ENCODE assay signal across 18 cellular contexts in genomic region chr2:240985881-240986786, GRCh38. TPM values are rescaled to one million over a fixed set of nuclear protein-coding genes. Genes with fewer than 3 reads are reported as not detected.
DNase-seq lines count a peak whose midpoint lies in the region; ATAC-seq, FAIRE-seq and TF ChIP-seq lines count a peak whose summit lies in the region.
"Had no signal": no experiment of that assay in that cellular context is flagged by ENCODE, and none has a peak within 500 bp of the region (broad histone marks: within the 10 kb centered on the region; RNA-seq: fewer than 3 reads in every experiment).

No MANE protein-coding gene starts in this region.

- H3K27ac ChIP-seq in HEK293 (ENCODE audit: extremely low read depth, low read depth, low read length) (peak overlapping the region; percentile 80; the same call in 1 of the 2 replicates), ascending aorta (peak overlapping the region; percentile 55 to 65), HepG2 (ENCODE audit: extremely low read length, insufficient read depth, low read length) (no peak overlapping the region), sigmoid colon (no peak overlapping the region)
- H3K27ac ChIP-seq: testis had no signal

- H2AFZ ChIP-seq in HepG2 (ENCODE audit: low read length): no peak overlapping the region

- peaks cover 4% of the 10 kb centered on the region for H3K4me1 Mint-ChIP-seq in type B pancreatic cell (ENCODE audit: unreplicated experiment)

- H3K27me3 ChIP-seq in ascending aorta (no peaks in the 10 kb centered on the region), HepG2 (ENCODE audit: control insufficient read depth in 1 of 2, insufficient read depth in 2 of 2, low read length in 2 of 2) (peaks cover 14 to 56% of the 10 kb centered on the region in 2 experiments; a peak in 3 of 5 replicates), sigmoid colon (peaks cover 0 to 38% (median 17%) of the 10 kb centered on the region in 3 donors)
- H3K27me3 ChIP-seq: testis had no signal

- peak; percentile 5; the same call in 2 of the 3 replicates for ATAC-seq in HepG2

- H3K9me3 ChIP-seq in HEK293 (ENCODE audit: control insufficient read depth, insufficient read depth, low read depth, low read length) (no peaks in the 10 kb centered on the region), ascending aorta (no peaks in the 10 kb centered on the region), HepG2 (ENCODE audit: low read length) (no peaks in the 10 kb centered on the region), sigmoid colon (peaks cover 0 to 4% (median 2%) of the 10 kb centered on the region in 4 donors)
- H3K9me3 ChIP-seq: testis had no signal

- H3K9me3 Mint-ChIP-seq in type B pancreatic cell: no peaks in the 10 kb centered on the region

- H3K27me3 Mint-ChIP-seq in type B pancreatic cell: peaks cover 12% of the 10 kb centered on the region

- BruUV-seq in HepG2 (replicated peaks; lab: Mats Ljungman, UMichigan): no TSS peak

- peaks cover 16% of the 10 kb centered on the region for H3K4me1 ChIP-seq in HEK293 (ENCODE audit: control insufficient read depth, insufficient read depth, low read length)
- H3K4me1 ChIP-seq in ascending aorta: peaks cover 18 to 44% of the 10 kb centered on the region in 2 donors
- H3K4me1 ChIP-seq in HepG2 (ENCODE audit: insufficient read depth, low read length): peaks cover 44% of the 10 kb centered on the region
- H3K4me1 ChIP-seq in sigmoid colon: peaks cover 0 to 9% (median 3%) of the 10 kb centered on the region in 4 donors

- no peaks in the 10 kb centered on the region for H4K20me1 ChIP-seq in HepG2 (ENCODE audit: insufficient read depth, low read length)

- POLR2A ChIA-PET in HEK293 (lab: Yijun Ruan, JAX) (interaction anchor here (0.5 kb wide), 1 partner anchor 59 kb away, joined by 3 read pairs; no protein-coding TSS in a partner anchor), HepG2 (lab: Yijun Ruan, JAX) (interaction anchor here (1.0 to 2.0 kb wide), 3 partner anchors 20 to 129 kb away, joined by 3 to 6 read pairs (median 5); no protein-coding TSS in a partner anchor)

- H3K79me2 ChIP-seq in HepG2 (ENCODE audit: insufficient read depth, low read length): no peaks in the 10 kb centered on the region

- no peak for FAIRE-seq in HepG2 (lab: Jason Lieb, UNC)

- H3K4me3 Mint-ChIP-seq in type B pancreatic cell: no peak overlapping the region
- H3K4me3 Mint-ChIP-seq: B cell had no signal

- TF ChIP-seq EP300 in HepG2 (IDR thresholded peaks at IDR 0.05; ENCODE audit: low read depth in 2 of 2, low read length in 2 of 2) (no peak), HepG2 (CRISPR knock-in tag; IDR thresholded peaks at IDR 0.05; ENCODE audit: borderline replicate concordance) (no peak), sigmoid colon (IDR thresholded peaks at IDR 0.05) (no peak)

- H3K36me3 Mint-ChIP-seq in type B pancreatic cell: no peaks in the 10 kb centered on the region

- H3K4me3 ChIP-seq in HEK293 (ENCODE audit: low read depth, low read length): no peak overlapping the region
- no peak overlapping the region for H3K4me3 ChIP-seq in ascending aorta
- peak overlapping the region in 1 of 3 experiments; percentile 29; a peak in 1 of 6 replicates for H3K4me3 ChIP-seq in HepG2 (replicated peaks in 1 of 3; ENCODE audit: insufficient read depth in 1 of 3, low read depth in 2 of 3, low read length in 3 of 3)
- no peak overlapping the region for H3K4me3 ChIP-seq in sigmoid colon
- H3K4me3 ChIP-seq: dorsolateral prefrontal cortex, skin epidermis, testis had no signal

- no peaks in the 10 kb centered on the region for H3K36me3 ChIP-seq in HEK293 (ENCODE audit: control insufficient read depth in 2 of 2, insufficient read depth in 1 of 2, low read length in 2 of 2)
- H3K36me3 ChIP-seq in ascending aorta: no peaks in the 10 kb centered on the region
- no peaks in the 10 kb centered on the region for H3K36me3 ChIP-seq in HepG2 (replicated peaks in 1 of 2; ENCODE audit: control insufficient read depth in 1 of 2, insufficient read depth in 2 of 2, low read length in 2 of 2)
- no peaks in the 10 kb centered on the region for H3K36me3 ChIP-seq in sigmoid colon

- in situ Hi-C loops in HepG2 (cut with HindIII; ENCODE audit: extremely low pct_ligation_motif_present, low pct_unique_long_range_greater_than_20kb): loop anchor here (5.0 kb wide), 1 partner anchor 69 kb away; no protein-coding TSS in a partner anchor

- TF ChIP-seq POLR2A in HepG2 (IDR thresholded peaks at IDR 0.05; ENCODE audit: insufficient read depth in 1 of 2, low read depth in 2 of 2, low read length in 2 of 2) (no peak), sigmoid colon (IDR thresholded peaks at IDR 0.05) (no peak)

- no peak overlapping the region for H3K9ac ChIP-seq in HepG2 (ENCODE audit: insufficient read depth, low read depth, low read length)

- no peak overlapping the region for H3K27ac Mint-ChIP-seq in type B pancreatic cell
- H3K27ac Mint-ChIP-seq: B cell had no signal

- TF ChIP-seq CTCF in HEK293 (tag by site-specific recombination; IDR thresholded peaks at IDR 0.05) (no peak), ascending aorta (IDR thresholded peaks at IDR 0.05) (no peak), HepG2 (CRISPR knock-in tag; IDR thresholded peaks at IDR 0.05) (no peak), sigmoid colon (IDR thresholded peaks at IDR 0.05) (no peak), type B pancreatic cell (conservative IDR thresholded peaks at IDR 0.05) (no peak)

- CTCF ChIA-PET in HEK293 (lab: Yijun Ruan, JAX) (no interaction called here), HepG2 (lab: Yijun Ruan, JAX; ENCODE audit: low intra/inter-chr PET ratio, low total read pairs) (no interaction called here)

- WGBS in HepG2 (ENCODE audit: low lambda C conversion rate): 19% methylated on average over 15 of the region's 20 CpGs
- WGBS in sigmoid colon, 2 donors: 63 to 83% methylated on average over 20 of the region's 20 CpGs

- no peak for TF ChIP-seq RAD21 in HepG2 (CRISPR knock-in tag; IDR thresholded peaks at IDR 0.05)

- peak overlapping the region; percentile 57; the same call in 1 of the 2 replicates for H3K4me2 ChIP-seq in HepG2 (ENCODE audit: low read depth, low read length)

- DNase-seq in ascending aorta (ENCODE audit: low spot score in 2 of 2) (peak; percentile 5 to 62), HepG2 (ENCODE audit: low spot score) (no peak), sigmoid colon (peak; percentile 63), type B pancreatic cell (ENCODE audit: extremely low spot score, unreplicated experiment) (no peak), HuH-7 (ENCODE audit: low spot score) (no peak), CD1c-positive myeloid dendritic cell (ENCODE audit: extremely low spot score) (no peak)
- no peak for DNase-seq in stimulated activated CD4-positive, alpha-beta T cell treated with anti-CD3 and anti-CD28 coated beads, Interleukin-4, amount 100 ng/mL, for 24 hours
- DNase-seq: activated CD4-positive, alpha-beta T cell treated with anti-CD3 and anti-CD28 coated beads for 4 hours; DMS153; glutamatergic neuron; NCI-H1048; NCI-H2107; NCI-H524 treated with DMSO at 0.1 percent for 48 hours; testis had no signal

- intact Hi-C loops in ascending aorta (cut with DNase I): no loop called here
- intact Hi-C loops in HepG2 (cut with micrococcal nuclease; ENCODE audit: unreplicated experiment): loop anchor here (10.0 kb wide), 1 partner anchor 1781 kb away; no protein-coding TSS in a partner anchor
- intact Hi-C loops in sigmoid colon (cut with DNase I): no loop called here

TF ChIP-seq in HEK293, 187 proteins besides CTCF, POLR2A, EP300 and RAD21:
- TF ChIP-seq ZIC2 (tag by site-specific recombination; IDR thresholded peaks at IDR 0.05) (peak; percentile 32; the same call in 1 of the 2 replicates), ZFP41 (tag by site-specific recombination; IDR thresholded peaks at IDR 0.05; ENCODE audit: borderline replicate concordance) (no peak), ZSCAN30 (tag by site-specific recombination; IDR thresholded peaks at IDR 0.05) (no peak)
TF ChIP-seq in HEK293: peak in this region for 1.

TF ChIP-seq in HepG2, 621 proteins besides CTCF, POLR2A, EP300 and RAD21 (continues in another document):
- TF ChIP-seq RBM39 (IDR thresholded peaks at IDR 0.05; ENCODE audit: low read depth, low read length, poor library complexity, severe bottlenecking): no peak
- peak; percentile 88 for TF ChIP-seq ZSCAN25 (CRISPR knock-in tag; IDR thresholded peaks at IDR 0.05)

RNA-seq across cellular contexts. Expression of gene SNED1, which starts 12.3 kb away (rescaled TPM):
- 84.3 TPM for total RNA-seq in ascending aorta
- 0.15 TPM in 1 of 2 replicates, not detected in the other for total RNA-seq in HepG2 (2016; rRNA removed; fragmentation: Illumina TruSeq; extraction: Trizol)
- 0.09 and 0.10 TPM in 2 replicates for total RNA-seq in HepG2 (2016; cell fraction: cytosol; rRNA removed; fragmentation: Illumina TruSeq; extraction: Trizol; ENCODE audit: low read depth)
- 0.03 and 0.26 TPM in 2 replicates for total RNA-seq in HepG2 (2016; cell fraction: insoluble cytoplasmic fraction; rRNA removed; fragmentation: Illumina TruSeq; extraction: Trizol)
- 0.10 and 0.12 TPM in 2 replicates for total RNA-seq in HepG2 (2016; cell fraction: membrane; rRNA removed; fragmentation: Illumina TruSeq; extraction: Trizol)
- total RNA-seq in HepG2 (2016; cell fraction: nucleus; rRNA removed; fragmentation: Illumina TruSeq; extraction: Trizol): 0.13 and 0.62 TPM in 2 replicates
- polyA plus RNA-seq in HepG2 (2011; rRNA removed): 0.35 and 0.65 TPM in 2 replicates
- polyA plus RNA-seq in HepG2 (2011; cell fraction: cytosol; rRNA removed): 0.06 and 0.32 TPM in 2 replicates
- polyA plus RNA-seq in HepG2 (2011; cell fraction: nucleus; rRNA removed): 1.2 and 1.4 TPM in 2 replicates
- 0.31 and 0.46 TPM in 2 replicates for polyA plus RNA-seq in HepG2 (2012)
- 0.03 and 0.10 TPM in 2 replicates for polyA plus RNA-seq in HepG2 (2016; cell fraction: cytosol; fragmentation: Illumina TruSeq; extraction: Trizol; ENCODE audit: low read depth)
- polyA plus RNA-seq in HepG2 (2016; cell fraction: insoluble cytoplasmic fraction; fragmentation: Illumina TruSeq; extraction: Trizol; ENCODE audit: low read depth): 0.04 and 0.24 TPM in 2 replicates
- 0.02 and 0.09 TPM in 2 replicates for polyA plus RNA-seq in HepG2 (2016; cell fraction: membrane; fragmentation: Illumina TruSeq; extraction: Trizol; ENCODE audit: low read depth)
- polyA plus RNA-seq in HepG2 (2016; cell fraction: nucleus; fragmentation: Illumina TruSeq; extraction: Trizol; ENCODE audit: insufficient read depth, low read depth): 0.19 and 1.7 TPM in 2 replicates
- 0.96 and 3.2 TPM in 2 replicates for polyA minus RNA-seq in HepG2 (2011; rRNA and poly(A)+ RNA removed; ENCODE audit: low replicate concordance)
- polyA minus RNA-seq in HepG2 (2011; cell fraction: cytosol; rRNA and poly(A)+ RNA removed): 0.44 and 0.79 TPM in 2 replicates
- polyA minus RNA-seq in HepG2 (2011; cell fraction: nucleus; rRNA and poly(A)+ RNA removed): 0.52 and 0.99 TPM in 2 replicates
- total RNA-seq in sigmoid colon: 10 to 100 TPM in 3 of 4 donors, 1 to 10 TPM in 1; 8.3 to 37.1 (median 17.0) TPM
- polyA plus RNA-seq in sigmoid colon: 1 to 10 TPM in 2 of 3 donors, under 1 TPM in 1; 0.69 to 6.3 (median 3.0) TPM
- 9.7 and 140 TPM in 2 replicates for total RNA-seq in type B pancreatic cell (ENCODE audit: low replicate concordance)

Comparison
In these comparisons a context has a peak if more than half of its experiments do, and no peak if none do; other contexts are left out.
1. H3K27ac ChIP-seq: peak in HEK293 (single experiment) and ascending aorta (2 of 2); none in HepG2 (single experiment) and sigmoid colon (0 of 4).
2. DNase-seq: peak in ascending aorta (2 of 2) and sigmoid colon (single experiment); none in HepG2 (single experiment), type B pancreatic cell (single experiment), stimulated activated CD4-positive, alpha-beta T cell treated with anti-CD3 and anti-CD28 coated beads, Interleukin-4, amount 100 ng/mL, for 24 hours (single experiment), HuH-7 (single experiment) and CD1c-positive myeloid dendritic cell (single experiment).